16 cellular contexts compared by ENCODE assay signal in the genomic region with DNA sequence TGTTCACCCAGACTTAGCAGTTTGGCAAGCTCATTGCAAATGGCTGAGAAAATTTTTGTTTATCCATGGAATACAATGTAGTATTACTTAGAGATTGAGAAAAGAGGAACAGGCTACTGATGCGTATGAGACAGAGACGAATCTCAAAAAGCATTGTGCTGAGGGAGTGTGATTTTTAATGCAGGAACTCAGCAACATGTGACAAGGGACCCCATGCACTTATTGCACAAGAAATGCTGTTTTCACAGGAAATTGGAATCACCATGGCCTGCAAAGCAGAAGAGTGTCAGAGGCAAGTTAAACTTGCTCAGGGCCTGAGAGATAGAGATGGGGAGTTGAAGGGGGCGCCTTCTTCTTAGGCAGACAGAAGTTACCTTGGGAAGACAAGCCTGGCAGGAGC. TPM values are rescaled to one million over a fixed set of nuclear protein-coding genes. Genes with fewer than 3 reads are reported as not detected.
A peak's percentile ranks its signal among the peaks of the same experiment; 100 is the strongest.
DNase-seq lines count a peak whose midpoint lies in the region; ATAC-seq, FAIRE-seq and TF ChIP-seq lines count a peak whose summit lies in the region.
"Had no signal": no experiment of that assay in that cellular context is flagged by ENCODE, and none has a peak within 500 bp of the region (broad histone marks: within the 10 kb centered on the region; RNA-seq: fewer than 3 reads in every experiment).

No MANE protein-coding gene starts in this region.

- H3K4me1 Mint-ChIP-seq in stimulated activated memory B cell treated with anti-CD40 and anti-IgM and Interleukin-4, amounts not matched to agents 10 μg/mL and 1 μg/mL and 100 μg/mL, for 72 hours = no peaks in the 10 kb centered on the region

- no peaks in the 10 kb centered on the region for H3K36me3 Mint-ChIP-seq in stimulated activated memory B cell treated with anti-CD40 and anti-IgM and Interleukin-4, amounts not matched to agents 10 μg/mL and 1 μg/mL and 100 μg/mL, for 72 hours

- CTCF ChIA-PET in HepG2 (lab: Yijun Ruan, JAX; ENCODE audit: low intra/inter-chr PET ratio, low total read pairs) = no interaction called here

- DNase-seq in HepG2 (ENCODE audit: low spot score) = no peak
- no peak for DNase-seq in aorta
- DNase-seq in effector memory CD4-positive, alpha-beta T cell = no peak
- DNase-seq: activated CD4-positive, alpha-beta T cell treated with anti-CD3 and anti-CD28 coated beads, Interleukin-2, amount 10 ng/mL, durations not matched to agents 7 days and 5 days; activated T-cell treated with anti-CD3 and anti-CD28 coated beads, Interleukin-2, amount 50 U/mL, for 24 hours; immature natural killer cell; NCI-H748 treated with DMSO at 0.1 percent for 48 hours; ovary had no signal

- H3K27ac ChIP-seq in liver (ENCODE audit: low read depth in 1 of 2, low read length in 2 of 2) = peak overlapping the region; percentile 69 to 71
- no peak overlapping the region for H3K27ac ChIP-seq in HepG2 (ENCODE audit: extremely low read length, insufficient read depth, low read length)
- peak overlapping the region; percentile 43 to 73 for H3K27ac ChIP-seq in esophagus (ENCODE audit: low read depth in 2 of 2, low read length in 1 of 2)
- H3K27ac ChIP-seq in muscle layer of duodenum (ENCODE audit: low read length) = peak overlapping the region; percentile 16
- H3K27ac ChIP-seq in aorta (ENCODE audit: low read depth in 1 of 2, low read length in 2 of 2) = no peak overlapping the region
- no peak overlapping the region for H3K27ac ChIP-seq in effector memory CD4-positive, alpha-beta T cell (ENCODE audit: insufficient read depth, low read length, poor library complexity, severe bottlenecking)
- H3K27ac ChIP-seq: A549, gastrocnemius medialis, ovary had no signal

- H3K9ac ChIP-seq in liver (ENCODE audit: low read depth in 1 of 2, low read length in 2 of 2) = no peak overlapping the region
- H3K9ac ChIP-seq in HepG2 (ENCODE audit: insufficient read depth, low read depth, low read length) = no peak overlapping the region

- no peaks in the 10 kb centered on the region for H4K20me1 ChIP-seq in HepG2 (ENCODE audit: insufficient read depth, low read length)

- ATAC-seq in HepG2 = no peak
- peak; percentile 78 for ATAC-seq in aorta (ENCODE audit: low FRiP score)
- no peak for ATAC-seq in GM18868 (IDR thresholded peaks at IDR 0.05; ENCODE audit: unreplicated experiment)
- ATAC-seq in stimulated activated memory B cell treated with anti-CD40 and anti-IgM and Interleukin-4, amounts not matched to agents 10 μg/mL and 1 μg/mL and 100 μg/mL, for 72 hours = no peak

- POLR2A ChIA-PET in HepG2 (lab: Yijun Ruan, JAX) = no interaction called here

- in situ Hi-C loops in HepG2 (cut with HindIII; ENCODE audit: extremely low pct_ligation_motif_present, low pct_unique_long_range_greater_than_20kb) = no loop called here

- H3K4me3 ChIP-seq in liver (ENCODE audit: low read depth in 1 of 3, low read length in 3 of 3) = no peak overlapping the region
- no peak overlapping the region for H3K4me3 ChIP-seq in HepG2 (replicated peaks in 1 of 3; ENCODE audit: insufficient read depth in 1 of 3, low read depth in 2 of 3, low read length in 3 of 3)
- no peak overlapping the region for H3K4me3 ChIP-seq in esophagus (ENCODE audit: low read depth in 1 of 2, low read length in 2 of 2)
- no peak overlapping the region for H3K4me3 ChIP-seq in muscle layer of duodenum (ENCODE audit: low read depth in 1 of 2, low read length in 2 of 2)
- no peak overlapping the region for H3K4me3 ChIP-seq in aorta (ENCODE audit: low read length in 2 of 2)
- H3K4me3 ChIP-seq in effector memory CD4-positive, alpha-beta T cell (ENCODE audit: insufficient read depth, low read depth, low read length, poor library complexity, severe bottlenecking) = no peak overlapping the region
- H3K4me3 ChIP-seq: A549, gastrocnemius medialis, ovary, thoracic aorta had no signal

- peaks cover 19 to 41% (median 28%) of the 10 kb centered on the region in 4 donors for H3K4me1 ChIP-seq in liver (ENCODE audit: control insufficient read depth in 4 of 4, insufficient read depth in 4 of 4, low read length in 3 of 4)
- H3K4me1 ChIP-seq in HepG2 (ENCODE audit: insufficient read depth, low read length) = peaks cover 10% of the 10 kb centered on the region
- H3K4me1 ChIP-seq in esophagus (ENCODE audit: control insufficient read depth in 2 of 2, insufficient read depth in 2 of 2, low read length in 1 of 2) = peaks cover 0 to 2% of the 10 kb centered on the region in 2 donors
- H3K4me1 ChIP-seq in muscle layer of duodenum (ENCODE audit: control insufficient read depth in 1 of 2, insufficient read depth in 2 of 2, low read length in 2 of 2) = peaks cover 0 to 13% of the 10 kb centered on the region in 2 donors
- H3K4me1 ChIP-seq in aorta (ENCODE audit: control insufficient read depth in 1 of 2, insufficient read depth in 2 of 2, low read length in 2 of 2) = no peaks in the 10 kb centered on the region
- H3K4me1 ChIP-seq in effector memory CD4-positive, alpha-beta T cell (ENCODE audit: control insufficient read depth, insufficient read depth, low read length, poor library complexity, severe bottlenecking) = no peaks in the 10 kb centered on the region
- H3K4me1 ChIP-seq: gastrocnemius medialis had no signal

- H2AFZ ChIP-seq in HepG2 (ENCODE audit: low read length) = no peak overlapping the region

- TF ChIP-seq POLR2A in HepG2 (IDR thresholded peaks at IDR 0.05; ENCODE audit: insufficient read depth in 1 of 2, low read depth in 2 of 2, low read length in 2 of 2) = no peak

- H3K27me3 Mint-ChIP-seq in stimulated activated memory B cell treated with anti-CD40 and anti-IgM and Interleukin-4, amounts not matched to agents 10 μg/mL and 1 μg/mL and 100 μg/mL, for 72 hours = peaks cover 39% of the 10 kb centered on the region
- H3K27me3 Mint-ChIP-seq: activated T-cell treated with anti-CD3 and anti-CD28 coated beads, Interleukin-2, amount 50 U/mL, for 24 hours had no signal

- no peak for FAIRE-seq in HepG2 (lab: Jason Lieb, UNC)
- FAIRE-seq: A549 had no signal

- H3K4me2 ChIP-seq in HepG2 (ENCODE audit: low read depth, low read length) = no peak overlapping the region
- H3K4me2 ChIP-seq: A549 had no signal

- intact Hi-C loops in HepG2 (cut with micrococcal nuclease; ENCODE audit: unreplicated experiment) = no loop called here
- intact Hi-C loops in aorta (cut with DNase I) = no loop called here

- TF ChIP-seq EP300 in HepG2 (IDR thresholded peaks at IDR 0.05; ENCODE audit: low read depth in 2 of 2, low read length in 2 of 2) (no peak), HepG2 (CRISPR knock-in tag; IDR thresholded peaks at IDR 0.05; ENCODE audit: borderline replicate concordance) (no peak)

- H3K4me3 Mint-ChIP-seq in stimulated activated memory B cell treated with anti-CD40 and anti-IgM and Interleukin-4, amounts not matched to agents 10 μg/mL and 1 μg/mL and 100 μg/mL, for 72 hours = no peak overlapping the region
- H3K4me3 Mint-ChIP-seq: activated CD4-positive, alpha-beta T cell treated with anti-CD3 and anti-CD28 coated beads, Interleukin-2, amount 10 ng/mL, durations not matched to agents 7 days and 5 days; activated T-cell treated with anti-CD3 and anti-CD28 coated beads, Interleukin-2, amount 50 U/mL, for 24 hours; immature natural killer cell had no signal

- no peaks in the 10 kb centered on the region for H3K36me3 ChIP-seq in liver (ENCODE audit: control insufficient read depth in 4 of 4, insufficient read depth in 3 of 4, low read depth in 1 of 4, low read length in 3 of 4)
- no peaks in the 10 kb centered on the region for H3K36me3 ChIP-seq in HepG2 (replicated peaks in 1 of 2; ENCODE audit: control insufficient read depth in 1 of 2, insufficient read depth in 2 of 2, low read length in 2 of 2)
- H3K36me3 ChIP-seq in esophagus (ENCODE audit: control insufficient read depth in 2 of 2, insufficient read depth in 2 of 2, low read length in 1 of 2) = no peaks in the 10 kb centered on the region
- H3K36me3 ChIP-seq in muscle layer of duodenum (ENCODE audit: control insufficient read depth in 1 of 2, insufficient read depth in 2 of 2, low read length in 2 of 2) = no peaks in the 10 kb centered on the region
- H3K36me3 ChIP-seq in aorta (ENCODE audit: control insufficient read depth in 1 of 2, insufficient read depth in 2 of 2, low read length in 1 of 2) = no peaks in the 10 kb centered on the region
- no peaks in the 10 kb centered on the region for H3K36me3 ChIP-seq in effector memory CD4-positive, alpha-beta T cell (ENCODE audit: control insufficient read depth, insufficient read depth, low read length)
- H3K36me3 ChIP-seq: gastrocnemius medialis, ovary, thoracic aorta had no signal

- H3K9me3 ChIP-seq in liver (ENCODE audit: control insufficient read depth in 4 of 4, low read length in 3 of 4) (no peaks in the 10 kb centered on the region), HepG2 (ENCODE audit: low read length) (no peaks in the 10 kb centered on the region), esophagus (ENCODE audit: control insufficient read depth in 2 of 2, insufficient read depth in 1 of 2, low read depth in 1 of 2, low read length in 1 of 2) (no peaks in the 10 kb centered on the region), muscle layer of duodenum (ENCODE audit: control insufficient read depth in 1 of 2, low read length in 2 of 2) (no peaks in the 10 kb centered on the region), aorta (ENCODE audit: control insufficient read depth, low read length) (no peaks in the 10 kb centered on the region)
- H3K9me3 ChIP-seq in effector memory CD4-positive, alpha-beta T cell (ENCODE audit: control insufficient read depth, low read length) = no peaks in the 10 kb centered on the region
- H3K9me3 ChIP-seq: A549, gastrocnemius medialis, ovary, thoracic aorta had no signal

- 83% methylated on average over 3 of the region's 3 CpGs for WGBS in liver
- WGBS in HepG2 (ENCODE audit: low lambda C conversion rate) = 38% methylated on average over 3 of the region's 3 CpGs
- 82 to 83% methylated on average over 3 of the region's 3 CpGs for WGBS in esophagus, 2 donors
- 83 to 85% methylated on average over 3 of the region's 3 CpGs for WGBS in aorta, 2 donors

- H3K79me2 ChIP-seq in HepG2 (ENCODE audit: insufficient read depth, low read length) = no peaks in the 10 kb centered on the region

- no peaks in the 10 kb centered on the region for H3K9me3 Mint-ChIP-seq in stimulated activated memory B cell treated with anti-CD40 and anti-IgM and Interleukin-4, amounts not matched to agents 10 μg/mL and 1 μg/mL and 100 μg/mL, for 72 hours
- H3K9me3 Mint-ChIP-seq: activated CD4-positive, alpha-beta T cell treated with anti-CD3 and anti-CD28 coated beads, Interleukin-2, amount 10 ng/mL, durations not matched to agents 7 days and 5 days; activated T-cell treated with anti-CD3 and anti-CD28 coated beads, Interleukin-2, amount 50 U/mL, for 24 hours had no signal

- no peak for TF ChIP-seq RAD21 in liver (IDR thresholded peaks at IDR 0.05)
- no peak for TF ChIP-seq RAD21 in HepG2 (CRISPR knock-in tag; IDR thresholded peaks at IDR 0.05)

- no TSS peak for BruUV-seq in HepG2 (replicated peaks; lab: Mats Ljungman, UMichigan)

- TF ChIP-seq CTCF in liver (IDR thresholded peaks at IDR 0.05; ENCODE audit: low read depth, low read length, missing input control) (no peak), HepG2 (CRISPR knock-in tag; IDR thresholded peaks at IDR 0.05) (no peak)

- H3K27me3 ChIP-seq in liver (ENCODE audit: control insufficient read depth in 4 of 4, insufficient read depth in 4 of 4, low read length in 3 of 4) (no peaks in the 10 kb centered on the region), HepG2 (ENCODE audit: control insufficient read depth in 1 of 2, insufficient read depth in 2 of 2, low read length in 2 of 2) (0 out of 5 replicates have a peak, but pooled peaks cover 0 to 6% of the 10 kb centered on the region in 2 experiments), esophagus (ENCODE audit: control insufficient read depth in 1 of 2, insufficient read depth in 2 of 2, low read length in 2 of 2) (no peaks in the 10 kb centered on the region), muscle layer of duodenum (ENCODE audit: low read depth, low read length) (no peaks in the 10 kb centered on the region), aorta (ENCODE audit: control insufficient read depth in 1 of 2, insufficient read depth in 2 of 2, low read length in 1 of 2) (no peaks in the 10 kb centered on the region)
- no peaks in the 10 kb centered on the region for H3K27me3 ChIP-seq in effector memory CD4-positive, alpha-beta T cell (replicated peaks; ENCODE audit: control insufficient read depth, insufficient read depth, low read length, poor library complexity, severe bottlenecking)
- H3K27me3 ChIP-seq: gastrocnemius medialis, ovary had no signal

- H3K27ac Mint-ChIP-seq in stimulated activated memory B cell treated with anti-CD40 and anti-IgM and Interleukin-4, amounts not matched to agents 10 μg/mL and 1 μg/mL and 100 μg/mL, for 72 hours = no peak overlapping the region
- H3K27ac Mint-ChIP-seq: activated CD4-positive, alpha-beta T cell treated with anti-CD3 and anti-CD28 coated beads, Interleukin-2, amount 10 ng/mL, durations not matched to agents 7 days and 5 days; activated T-cell treated with anti-CD3 and anti-CD28 coated beads, Interleukin-2, amount 50 U/mL, for 24 hours; immature natural killer cell had no signal

RNA-seq across cellular contexts. Expression of a gene that starts 32.6 kb away (rescaled TPM):
- 1 to 10 TPM in 1 of 2 donors, under 1 TPM in 1; 0.93 to 2.4 TPM for total RNA-seq in liver
- 1 to 10 TPM; 1.1 to 2.0 TPM for polyA plus RNA-seq in liver
- total RNA-seq in HepG2 (2016; rRNA removed; fragmentation: Illumina TruSeq; extraction: Trizol) = not detected in 2 replicates
- not detected in 2 replicates for total RNA-seq in HepG2 (2016; cell fraction: cytosol; rRNA removed; fragmentation: Illumina TruSeq; extraction: Trizol; ENCODE audit: low read depth)
- not detected in 2 replicates for total RNA-seq in HepG2 (2016; cell fraction: insoluble cytoplasmic fraction; rRNA removed; fragmentation: Illumina TruSeq; extraction: Trizol)
- total RNA-seq in HepG2 (2016; cell fraction: membrane; rRNA removed; fragmentation: Illumina TruSeq; extraction: Trizol) = not detected in 2 replicates
- not detected in 2 replicates for total RNA-seq in HepG2 (2016; cell fraction: nucleus; rRNA removed; fragmentation: Illumina TruSeq; extraction: Trizol)
- not detected in 2 replicates for polyA plus RNA-seq in HepG2 (2011; rRNA removed)
- polyA plus RNA-seq in HepG2 (2011; cell fraction: cytosol; rRNA removed) = not detected in 2 replicates
- polyA plus RNA-seq in HepG2 (2011; cell fraction: nucleus; rRNA removed) = not detected in 2 replicates
- not detected in 2 replicates for polyA plus RNA-seq in HepG2 (2012)
- polyA plus RNA-seq in HepG2 (2016; cell fraction: cytosol; fragmentation: Illumina TruSeq; extraction: Trizol; ENCODE audit: low read depth) = not detected in 2 replicates
- not detected in 2 replicates for polyA plus RNA-seq in HepG2 (2016; cell fraction: insoluble cytoplasmic fraction; fragmentation: Illumina TruSeq; extraction: Trizol; ENCODE audit: low read depth)
- not detected in 2 replicates for polyA plus RNA-seq in HepG2 (2016; cell fraction: membrane; fragmentation: Illumina TruSeq; extraction: Trizol; ENCODE audit: low read depth)
- not detected in 2 replicates for polyA plus RNA-seq in HepG2 (2016; cell fraction: nucleus; fragmentation: Illumina TruSeq; extraction: Trizol; ENCODE audit: insufficient read depth, low read depth)
- polyA minus RNA-seq in HepG2 (2011; rRNA and poly(A)+ RNA removed; ENCODE audit: low replicate concordance) = 0.05 TPM in 1 of 2 replicates, not detected in the other
- not detected in 2 replicates for polyA minus RNA-seq in HepG2 (2011; cell fraction: cytosol; rRNA and poly(A)+ RNA removed)
- polyA minus RNA-seq in HepG2 (2011; cell fraction: nucleus; rRNA and poly(A)+ RNA removed) = not detected in 2 replicates
- 1 to 10 TPM; 3.5 to 4.7 TPM for polyA plus RNA-seq in esophagus
- total RNA-seq in aorta = 10 to 100 TPM in 1 of 2 donors, 1 to 10 TPM in 1; 4.9 to 20.9 TPM
- 1 to 10 TPM in 1 of 2 donors, under 1 TPM in 1; 0.20 to 2.0 TPM for polyA plus RNA-seq in aorta

Comparison
In these comparisons a context has a peak if more than half of its experiments do, and no peak if none do; other contexts are left out.
1. H3K27ac ChIP-seq: peak in liver (2 of 2), esophagus (2 of 2) and muscle layer of duodenum (single experiment); none in HepG2 (single experiment), aorta (0 of 2) and effector memory CD4-positive, alpha-beta T cell (single experiment).